In the genomic region with DNA sequence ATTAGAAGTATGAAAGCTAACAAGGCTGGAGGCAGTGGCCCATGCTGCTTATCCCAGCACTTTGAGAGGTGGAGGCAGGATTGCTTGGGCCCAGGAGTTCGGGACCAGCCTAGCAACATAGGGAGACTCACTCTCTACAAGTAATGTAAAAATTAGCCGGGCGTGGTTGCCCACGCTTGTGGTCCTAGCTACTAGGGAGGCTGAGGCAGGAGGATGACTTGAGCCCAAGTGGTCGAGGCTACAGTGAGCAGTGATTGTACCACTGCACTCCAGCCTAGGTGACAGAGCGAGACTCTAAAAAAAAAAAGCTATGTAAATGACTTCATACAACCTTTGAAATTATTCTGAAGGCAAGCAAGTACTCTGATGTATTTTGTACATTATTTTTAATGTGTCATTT, we compare ENCODE assay signal across 11 cellular contexts. TPM values are rescaled to one million over a fixed set of nuclear protein-coding genes. Genes with fewer than 3 reads are reported as not detected.
DNase-seq lines count a peak whose midpoint lies in the region; ATAC-seq and TF ChIP-seq lines count a peak whose summit lies in the region.
"Had no signal": no experiment of that assay in that cellular context is flagged by ENCODE, and none has a peak within 500 bp of the region (broad histone marks: within the 10 kb centered on the region; RNA-seq: fewer than 3 reads in every experiment).

No MANE protein-coding gene starts in this region.

- H4K20me1 ChIP-seq in GM23248 (ENCODE audit: insufficient read depth) (no peaks in the 10 kb centered on the region), PC-3 (ENCODE audit: low read length) (no peaks in the 10 kb centered on the region)

- no TSS peak for BruUV-seq in PC-3 (replicated peaks; lab: Mats Ljungman, UMichigan)

- no peak for TF ChIP-seq POLR2A in transverse colon (IDR thresholded peaks at IDR 0.05)

- no peaks in the 10 kb centered on the region for H3F3A ChIP-seq in GM23248 (ENCODE audit: insufficient read depth)
- no peaks in the 10 kb centered on the region for H3F3A ChIP-seq in PC-3 (ENCODE audit: low read length, unreplicated experiment)

- no peak overlapping the region for H2AFZ ChIP-seq in GM23248
- H2AFZ ChIP-seq in PC-3 (ENCODE audit: low read length): no peak overlapping the region

- H3K27me3 ChIP-seq in GM23248 (replicated peaks; ENCODE audit: insufficient read depth): no peaks in the 10 kb centered on the region
- H3K27me3 ChIP-seq in PC-3 (ENCODE audit: low read length): no peaks in the 10 kb centered on the region
- H3K27me3 ChIP-seq in transverse colon: no peaks in the 10 kb centered on the region

- H3K27ac Mint-ChIP-seq in nephron progenitor cell: no peak overlapping the region
- H3K27ac Mint-ChIP-seq in activated T-helper 2 cell treated with anti-CD3 and anti-CD28 coated beads, Interferon-gamma antibody, Interleukin-2, Interleukin-4, amounts not matched to agents 10 μg/mL and 5 μg/mL and 100 μg/mL, durations not matched to agents 14 hours and 24 hours and 36 hours: no peak overlapping the region

- no peak for ATAC-seq in PC-3
- ATAC-seq in left lobe of liver: no peak

- H3K9me3 ChIP-seq in GM23248 (ENCODE audit: low read depth): no peaks in the 10 kb centered on the region
- H3K9me3 ChIP-seq in PC-3 (ENCODE audit: low read length): no peaks in the 10 kb centered on the region
- H3K9me3 ChIP-seq in transverse colon: no peaks in the 10 kb centered on the region
- H3K9me3 ChIP-seq: HAP-1 had no signal

- H3K27ac ChIP-seq in GM23248: no peak overlapping the region
- no peak overlapping the region for H3K27ac ChIP-seq in PC-3 (ENCODE audit: low read length)
- peak overlapping the region in 3 of 4 donors; percentile 26 to 98 (median 91) for H3K27ac ChIP-seq in transverse colon

- H3K9ac ChIP-seq in GM23248 (no peak overlapping the region), PC-3 (ENCODE audit: low read length) (no peak overlapping the region; the same call in 1 of the 2 replicates)

- H3K36me3 ChIP-seq in GM23248 (ENCODE audit: low read depth) (no peaks in the 10 kb centered on the region), PC-3 (ENCODE audit: low read depth, low read length) (no peaks in the 10 kb centered on the region), transverse colon (no peaks in the 10 kb centered on the region)
- H3K36me3 ChIP-seq: HAP-1 had no signal

- no peak for DNase-seq in GM23248
- DNase-seq in PC-3: no peak
- DNase-seq in nephron progenitor cell: no peak
- no peak for DNase-seq in transverse colon
- no peak for DNase-seq in left lobe of liver (ENCODE audit: low spot score)
- DNase-seq in activated gamma-delta T cell (lab: John Stamatoyannopoulos, UW): no peak
- DNase-seq in activated T-helper 2 cell treated with anti-CD3 and anti-CD28 coated beads, Interferon-gamma antibody, Interleukin-2, Interleukin-4, amounts not matched to agents 10 μg/mL and 5 μg/mL and 100 μg/mL, durations not matched to agents 14 hours and 24 hours and 36 hours (ENCODE audit: low spot score): no peak
- DNase-seq: NCI-H1092 treated with DMSO at 0.1 percent for 48 hours, NCI-H1694, NCI-H446 had no signal

- intact Hi-C loops in PC-3 (cut with micrococcal nuclease) (no loop called here), transverse colon (cut with DNase I; ENCODE audit: low total_unique reads) (no loop called here)
- intact Hi-C loops in activated T-helper 2 cell treated with anti-CD3 and anti-CD28 coated beads, Interferon-gamma antibody, Interleukin-2, Interleukin-4, amounts not matched to agents 10 μg/mL and 5 μg/mL and 100 μg/mL, durations not matched to agents 14 hours and 24 hours and 36 hours (cut with micrococcal nuclease): no loop called here

- peaks cover 10% of the 10 kb centered on the region for H3K27me3 Mint-ChIP-seq in nephron progenitor cell (ENCODE audit: low read depth, poor library complexity)
- H3K27me3 Mint-ChIP-seq in activated T-helper 2 cell treated with anti-CD3 and anti-CD28 coated beads, Interferon-gamma antibody, Interleukin-2, Interleukin-4, amounts not matched to agents 10 μg/mL and 5 μg/mL and 100 μg/mL, durations not matched to agents 14 hours and 24 hours and 36 hours (ENCODE audit: low read depth): peaks cover 52% of the 10 kb centered on the region

- in situ Hi-C loops in GM23248 (cut with MboI): no loop called here
- in situ Hi-C loops in transverse colon (cut with MboI; ENCODE audit: low pct_ligation_motif_present in 1 of 4, low pct_unique_long_range_greater_than_20kb in 1 of 4, low sequenced_read_pairs in 3 of 4): no loop called here

- H3K4me3 Mint-ChIP-seq in nephron progenitor cell: peak overlapping the region; percentile 92
- H3K4me3 Mint-ChIP-seq in activated T-helper 2 cell treated with anti-CD3 and anti-CD28 coated beads, Interferon-gamma antibody, Interleukin-2, Interleukin-4, amounts not matched to agents 10 μg/mL and 5 μg/mL and 100 μg/mL, durations not matched to agents 14 hours and 24 hours and 36 hours (ENCODE audit: low read depth): no peak overlapping the region

- H3K9me3 Mint-ChIP-seq in nephron progenitor cell: peaks cover 6% of the 10 kb centered on the region
- no peaks in the 10 kb centered on the region for H3K9me3 Mint-ChIP-seq in activated T-helper 2 cell treated with anti-CD3 and anti-CD28 coated beads, Interferon-gamma antibody, Interleukin-2, Interleukin-4, amounts not matched to agents 10 μg/mL and 5 μg/mL and 100 μg/mL, durations not matched to agents 14 hours and 24 hours and 36 hours

- CTCF ChIA-PET in PC-3 (lab: Charles Lee): no interaction called here

- H3K4me1 ChIP-seq in GM23248 (ENCODE audit: insufficient read depth): peaks cover 5% of the 10 kb centered on the region; the same call in 1 of the 2 replicates
- H3K4me1 ChIP-seq in PC-3 (ENCODE audit: insufficient read depth, low read length): 0 out of 2 replicates have a peak, but pooled peaks cover 4% of the 10 kb centered on the region
- H3K4me1 ChIP-seq in transverse colon: peaks cover under 1 to 57% (median 37%) of the 10 kb centered on the region in 4 donors

- POLR2A ChIA-PET in PC-3 (lab: Charles Lee; ENCODE audit: unreplicated experiment): interaction anchor here (0.6 kb wide), 1 partner anchor 67 kb away, joined by 4 read pairs; no protein-coding TSS in a partner anchor

- H3K36me3 Mint-ChIP-seq in nephron progenitor cell (ENCODE audit: low read depth): peaks cover 6% of the 10 kb centered on the region
- no peaks in the 10 kb centered on the region for H3K36me3 Mint-ChIP-seq in activated T-helper 2 cell treated with anti-CD3 and anti-CD28 coated beads, Interferon-gamma antibody, Interleukin-2, Interleukin-4, amounts not matched to agents 10 μg/mL and 5 μg/mL and 100 μg/mL, durations not matched to agents 14 hours and 24 hours and 36 hours (ENCODE audit: low read depth)

- no peak for TF ChIP-seq CTCF in PC-3 (conservative IDR thresholded peaks at IDR 0.05; ENCODE audit: low read depth, low read length)
- no peak for TF ChIP-seq CTCF in nephron progenitor cell (IDR thresholded peaks at IDR 0.05)
- no peak for TF ChIP-seq CTCF in transverse colon (IDR thresholded peaks at IDR 0.05)

- H3K79me2 ChIP-seq in GM23248 (ENCODE audit: insufficient read depth): peaks cover 11% of the 10 kb centered on the region; the same call in 1 of the 2 replicates
- no peaks in the 10 kb centered on the region for H3K79me2 ChIP-seq in PC-3 (ENCODE audit: low read length)

- WGBS in GM23248 (ENCODE audit: low coverage in 1 of 2, low lambda C conversion rate in 2 of 2, missing lambda C conversion rate in 2 of 2), 2 experiments: 89 to 91% methylated on average over 6 of the region's 6 CpGs
- 88 to 89% methylated on average over 6 of the region's 6 CpGs for WGBS in transverse colon (ENCODE audit: low coverage in 1 of 2), 2 donors

- H3K4me2 ChIP-seq in GM23248 (ENCODE audit: unreplicated experiment) (peak overlapping the region; percentile 95), PC-3 (ENCODE audit: low read length) (0 out of 2 replicates have a peak overlapping the region, but pooled peaks have one; percentile 87)

- H3K4me3 ChIP-seq in GM23248 (no peak overlapping the region), PC-3 (ENCODE audit: low read length) (no peak overlapping the region), transverse colon (peak overlapping the region in 2 of 4 donors; percentile 66 to 73)

- no peaks in the 10 kb centered on the region for H3K9me2 ChIP-seq in GM23248 (ENCODE audit: insufficient read depth)
- no peaks in the 10 kb centered on the region for H3K9me2 ChIP-seq in PC-3 (replicated peaks; ENCODE audit: low read length)

- peaks cover 6% of the 10 kb centered on the region for H3K4me1 Mint-ChIP-seq in nephron progenitor cell
- peaks cover 5% of the 10 kb centered on the region for H3K4me1 Mint-ChIP-seq in activated T-helper 2 cell treated with anti-CD3 and anti-CD28 coated beads, Interferon-gamma antibody, Interleukin-2, Interleukin-4, amounts not matched to agents 10 μg/mL and 5 μg/mL and 100 μg/mL, durations not matched to agents 14 hours and 24 hours and 36 hours (ENCODE audit: low read depth)

- no peak for TF ChIP-seq EP300 in transverse colon (IDR thresholded peaks at IDR 0.05; ENCODE audit: low read depth)

RNA-seq across cellular contexts. Expression of gene RMDN2, which starts 1.5 kb away (rescaled TPM):
- total RNA-seq in GM23248 (2014; rRNA removed; shearing (Covaris generic)): 2.5 and 5.8 TPM in 2 replicates
- 9.3 and 11.1 TPM in 2 replicates for polyA plus RNA-seq in GM23248 (2016; fragmentation: Nextera tagmentation; extraction: Ambion mirVana)
- 2.4 and 2.6 TPM in 2 replicates for total RNA-seq in PC-3 (2014; rRNA removed)
- total RNA-seq in transverse colon: 10 to 100 TPM; 12.3 to 48.3 (median 28.9) TPM
- total RNA-seq in left lobe of liver: 16.4 TPM
- 0.89 and 1.6 TPM in 2 replicates for total RNA-seq in activated T-helper 2 cell treated with anti-CD3 and anti-CD28 coated beads, Interferon-gamma antibody, Interleukin-2, Interleukin-4, amounts not matched to agents 10 μg/mL and 5 μg/mL and 100 μg/mL, durations not matched to agents 14 hours and 24 hours and 36 hours

Comparison
In these comparisons a context has a peak if more than half of its experiments do, and no peak if none do; other contexts are left out.
1. H3K27ac ChIP-seq: peak in transverse colon (3 of 4); none in GM23248 (single experiment) and PC-3 (single experiment).